Comparison of ENCODE assay signal across 8 cellular contexts in the genomic region with DNA sequence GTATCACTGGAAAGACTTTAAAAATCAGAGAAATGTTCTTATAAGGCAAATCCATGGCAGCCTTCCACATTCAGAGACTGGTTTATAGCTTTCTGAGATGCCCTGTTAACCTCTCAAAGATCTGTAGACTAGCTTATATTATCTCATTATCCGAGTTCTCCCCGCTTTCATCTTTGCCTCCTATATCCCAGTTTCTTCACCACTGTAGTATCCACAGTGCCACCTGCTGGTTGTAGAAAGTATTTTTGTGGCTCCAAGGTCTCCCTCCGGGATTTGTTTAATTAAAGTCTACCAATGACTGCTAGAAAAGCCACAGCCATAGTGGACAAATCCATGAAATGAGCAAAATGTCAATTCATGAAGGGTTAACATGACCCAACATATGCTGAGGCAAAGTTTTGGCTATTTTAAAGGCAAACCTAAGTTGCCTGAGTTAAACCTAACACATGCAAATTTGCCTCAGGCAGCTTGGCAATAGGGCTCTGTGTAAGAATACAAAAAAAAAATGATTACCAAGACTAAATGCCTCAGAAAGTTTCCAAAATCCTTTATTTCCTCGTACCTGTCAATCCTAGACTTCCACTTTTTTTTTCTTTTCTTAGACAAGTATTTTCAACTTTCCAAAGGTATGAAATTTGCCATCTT.
DNase-seq lines count a peak whose midpoint lies in the region; ATAC-seq and TF ChIP-seq lines count a peak whose summit lies in the region.

No MANE protein-coding gene starts in this region.

- in situ Hi-C loops in astrocyte of the spinal cord (cut with HindIII; ENCODE audit: low sequenced_read_pairs), result no loop called here

- peak; percentile 70 for TF ChIP-seq CTCF in astrocyte of the spinal cord (IDR thresholded peaks at IDR 0.05; ENCODE audit: low read depth, low read length)

- DNase-seq in NK-92 treated with Interleukin-12 subunit alpha and Interleukin-12 subunit beta, amount 100 ng/mL, for 24 hours (lab: John Stamatoyannopoulos, UW), result peak; percentile 28
- DNase-seq in NK-92 (lab: John Stamatoyannopoulos, UW; ENCODE audit: unreplicated experiment), result no peak
- peak; percentile 82 for DNase-seq in LHCN-M2 (ENCODE audit: low read depth)
- peak; percentile 75 for DNase-seq in RKO (ENCODE audit: low spot score)
- DNase-seq in astrocyte of the spinal cord (ENCODE audit: low read depth, low spot score), result peak; percentile 87
- peak; percentile 23 for DNase-seq in iPS DF 19.7 (ENCODE audit: low read depth, low spot score)
- peak; percentile 56 for DNase-seq in smooth muscle cell of the brain vasculature (ENCODE audit: low read depth, low spot score)

- H3K4me3 ChIP-seq in astrocyte of the spinal cord (ENCODE audit: low read depth, low read length), result no peak overlapping the region

- no peak for ATAC-seq in HG03159 (IDR thresholded peaks at IDR 0.05; ENCODE audit: unreplicated experiment)
